ENCODE assay signal across 1 cellular context in the genomic region with DNA sequence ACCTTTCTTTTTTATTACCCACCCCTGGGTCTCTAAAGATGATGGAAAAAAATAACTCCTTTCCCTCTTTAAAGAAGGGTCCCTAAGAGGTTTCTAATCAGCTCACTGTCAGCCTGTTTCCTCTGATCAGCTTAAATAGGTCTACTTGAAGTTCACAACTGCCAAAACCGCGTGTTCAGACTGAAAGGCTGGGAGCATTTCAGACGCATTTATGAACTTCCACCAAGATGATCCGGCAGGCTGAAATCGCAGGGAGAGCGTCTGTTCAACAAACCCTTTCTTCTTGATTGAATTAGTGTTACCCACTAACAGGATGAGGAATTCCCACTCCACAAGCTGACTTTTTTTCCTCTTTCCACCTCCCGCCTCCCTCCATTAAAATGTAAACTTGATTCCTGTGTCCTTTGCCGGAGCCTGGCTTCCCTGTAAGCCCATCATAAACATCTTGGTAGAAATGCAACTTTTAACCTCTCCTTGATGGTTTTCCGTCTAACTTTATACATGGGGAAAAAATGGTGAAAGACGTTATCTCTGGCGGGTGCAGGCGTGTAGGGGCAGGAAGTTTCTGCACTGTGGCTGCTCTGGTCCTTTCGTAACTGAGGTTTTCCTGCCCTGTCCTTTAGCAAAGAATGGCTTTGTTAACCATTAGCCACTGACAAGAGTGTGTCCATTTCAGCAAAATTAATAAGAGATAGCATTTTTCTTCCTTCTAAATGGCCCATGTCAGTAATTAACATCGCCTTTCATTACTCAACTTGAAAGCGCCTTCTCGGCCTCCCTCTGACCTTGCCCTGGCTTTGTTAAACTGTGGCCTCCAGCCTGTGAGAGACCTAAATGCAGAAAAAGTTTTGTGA.
A peak's percentile ranks its signal among the peaks of the same experiment; 100 is the strongest.
TF ChIP-seq lines count a peak whose summit lies in the region.

No MANE protein-coding gene starts in this region.

TF ChIP-seq in K562, 482 proteins besides CTCF, POLR2A, EP300 and RAD21 (continued from another document and continues in another):
- TF ChIP-seq MAZ (CRISPR knock-in tag; conservative IDR thresholded peaks at IDR 0.05 in 1 of 2, IDR thresholded peaks at IDR 0.05 in 1 of 2) (peak in 1 of 2 experiments; percentile 8; a peak in 1 of 4 replicates), ZNF165 (CRISPR knock-in tag; IDR thresholded peaks at IDR 0.05; ENCODE audit: borderline replicate concordance) (0 out of 2 replicates have a peak, but pooled peaks have one; percentile 34), ZNF212 (CRISPR knock-in tag; IDR thresholded peaks at IDR 0.05) (no peak), MYBL2 (IDR thresholded peaks at IDR 0.05; ENCODE audit: low read depth) (peak; percentile 8; the same call in 1 of the 2 replicates), MYBL2 (CRISPR knock-in tag; IDR thresholded peaks at IDR 0.05; ENCODE audit: borderline replicate concordance) (no peak), CEBPB (tag; IDR thresholded peaks at IDR 0.05) (peak; percentile 63), NR2C2 (CRISPR knock-in tag; IDR thresholded peaks at IDR 0.05) (no peak), NR2C2 (tag; IDR thresholded peaks at IDR 0.05) (peak; percentile 69), ZNF324 (CRISPR knock-in tag; IDR thresholded peaks at IDR 0.05) (0 out of 2 replicates have a peak, but pooled peaks have one; percentile 3), ZNF311 (CRISPR knock-in tag; IDR thresholded peaks at IDR 0.05) (peak; percentile 64; the same call in 1 of the 2 replicates), NEUROD1 (IDR thresholded peaks at IDR 0.05; ENCODE audit: borderline replicate concordance, low read depth, low read length, partially characterized antibody) (no peak), GABPA (tag; conservative IDR thresholded peaks at IDR 0.05; ENCODE audit: low read depth) (peak; percentile 3), NFRKB (IDR thresholded peaks at IDR 0.05; ENCODE audit: low read depth) (peak; percentile 83), JUND (IDR thresholded peaks at IDR 0.05; ENCODE audit: borderline replicate concordance, low read depth, low read length) (no peak), JUND (tag; IDR thresholded peaks at IDR 0.05; ENCODE audit: borderline replicate concordance, low read depth, low read length) (no peak), SMAD4 (CRISPR knock-in tag; conservative IDR thresholded peaks at IDR 0.05) (peak; percentile 40; the same call in 1 of the 2 replicates), FIP1L1 (IDR thresholded peaks at IDR 0.05; ENCODE audit: low read depth, low read length, poor library complexity, severe bottlenecking) (no peak), OTX1 (CRISPR knock-in tag; IDR thresholded peaks at IDR 0.05) (no peak), PYGO2 (tag; IDR thresholded peaks at IDR 0.05) (0 out of 2 replicates have a peak, but pooled peaks have one; percentile 25), DDX20 (tag; IDR thresholded peaks at IDR 0.05; ENCODE audit: low read depth) (no peak), HCFC1 (IDR thresholded peaks at IDR 0.05; ENCODE audit: low read depth, low read length) (no peak), PML (IDR thresholded peaks at IDR 0.05; ENCODE audit: low read length) (0 out of 2 replicates have a peak, but pooled peaks have one; percentile 28), TGIF2 (CRISPR knock-in tag; IDR thresholded peaks at IDR 0.05) (no peak), TOE1 (IDR thresholded peaks at IDR 0.05; ENCODE audit: borderline replicate concordance) (0 out of 2 replicates have a peak, but pooled peaks have one; percentile 17), TOE1 (CRISPR knock-in tag; IDR thresholded peaks at IDR 0.05; ENCODE audit: borderline replicate concordance, low read depth) (no peak), SUPT5H (IDR thresholded peaks at IDR 0.05) (peak; percentile 36; the same call in 1 of the 2 replicates), ZNF644 (tag; IDR thresholded peaks at IDR 0.05; ENCODE audit: low read depth) (peak; percentile 16; the same call in 1 of the 2 replicates), CXXC5 (CRISPR knock-in tag; IDR thresholded peaks at IDR 0.05) (peak; percentile 55; the same call in 1 of the 2 replicates), RBBP5 (IDR thresholded peaks at IDR 0.05; ENCODE audit: borderline replicate concordance, insufficient read depth, low read length, poor library complexity, severe bottlenecking) (peak; percentile 44), KLF6 (CRISPR knock-in tag; IDR thresholded peaks at IDR 0.05; ENCODE audit: borderline replicate concordance) (0 out of 2 replicates have a peak, but pooled peaks have one; percentile 41)
- TF ChIP-seq, protein P1, sequence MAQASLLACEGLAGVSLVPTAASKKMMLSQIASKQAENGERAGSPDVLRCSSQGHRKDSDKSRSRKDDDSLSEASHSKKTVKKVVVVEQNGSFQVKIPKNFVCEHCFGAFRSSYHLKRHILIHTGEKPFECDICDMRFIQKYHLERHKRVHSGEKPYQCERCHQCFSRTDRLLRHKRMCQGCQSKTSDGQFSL (CRISPR knock-in tag; IDR thresholded peaks at IDR 0.05): no peak
- TF ChIP-seq, protein P1 (tag; IDR thresholded peaks at IDR 0.05): peak in 1 of 2 experiments; percentile 48; a peak in 2 of 4 replicates
- TF ChIP-seq, protein P2, sequence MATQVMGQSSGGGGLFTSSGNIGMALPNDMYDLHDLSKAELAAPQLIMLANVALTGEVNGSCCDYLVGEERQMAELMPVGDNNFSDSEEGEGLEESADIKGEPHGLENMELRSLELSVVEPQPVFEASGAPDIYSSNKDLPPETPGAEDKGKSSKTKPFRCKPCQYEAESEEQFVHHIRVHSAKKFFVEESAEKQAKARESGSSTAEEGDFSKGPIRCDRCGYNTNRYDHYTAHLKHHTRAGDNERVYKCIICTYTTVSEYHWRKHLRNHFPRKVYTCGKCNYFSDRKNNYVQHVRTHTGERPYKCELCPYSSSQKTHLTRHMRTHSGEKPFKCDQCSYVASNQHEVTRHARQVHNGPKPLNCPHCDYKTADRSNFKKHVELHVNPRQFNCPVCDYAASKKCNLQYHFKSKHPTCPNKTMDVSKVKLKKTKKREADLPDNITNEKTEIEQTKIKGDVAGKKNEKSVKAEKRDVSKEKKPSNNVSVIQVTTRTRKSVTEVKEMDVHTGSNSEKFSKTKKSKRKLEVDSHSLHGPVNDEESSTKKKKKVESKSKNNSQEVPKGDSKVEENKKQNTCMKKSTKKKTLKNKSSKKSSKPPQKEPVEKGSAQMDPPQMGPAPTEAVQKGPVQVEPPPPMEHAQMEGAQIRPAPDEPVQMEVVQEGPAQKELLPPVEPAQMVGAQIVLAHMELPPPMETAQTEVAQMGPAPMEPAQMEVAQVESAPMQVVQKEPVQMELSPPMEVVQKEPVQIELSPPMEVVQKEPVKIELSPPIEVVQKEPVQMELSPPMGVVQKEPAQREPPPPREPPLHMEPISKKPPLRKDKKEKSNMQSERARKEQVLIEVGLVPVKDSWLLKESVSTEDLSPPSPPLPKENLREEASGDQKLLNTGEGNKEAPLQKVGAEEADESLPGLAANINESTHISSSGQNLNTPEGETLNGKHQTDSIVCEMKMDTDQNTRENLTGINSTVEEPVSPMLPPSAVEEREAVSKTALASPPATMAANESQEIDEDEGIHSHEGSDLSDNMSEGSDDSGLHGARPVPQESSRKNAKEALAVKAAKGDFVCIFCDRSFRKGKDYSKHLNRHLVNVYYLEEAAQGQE (CRISPR knock-in tag; IDR thresholded peaks at IDR 0.05; ENCODE audit: low read depth): no peak
- TF ChIP-seq, protein P3, sequence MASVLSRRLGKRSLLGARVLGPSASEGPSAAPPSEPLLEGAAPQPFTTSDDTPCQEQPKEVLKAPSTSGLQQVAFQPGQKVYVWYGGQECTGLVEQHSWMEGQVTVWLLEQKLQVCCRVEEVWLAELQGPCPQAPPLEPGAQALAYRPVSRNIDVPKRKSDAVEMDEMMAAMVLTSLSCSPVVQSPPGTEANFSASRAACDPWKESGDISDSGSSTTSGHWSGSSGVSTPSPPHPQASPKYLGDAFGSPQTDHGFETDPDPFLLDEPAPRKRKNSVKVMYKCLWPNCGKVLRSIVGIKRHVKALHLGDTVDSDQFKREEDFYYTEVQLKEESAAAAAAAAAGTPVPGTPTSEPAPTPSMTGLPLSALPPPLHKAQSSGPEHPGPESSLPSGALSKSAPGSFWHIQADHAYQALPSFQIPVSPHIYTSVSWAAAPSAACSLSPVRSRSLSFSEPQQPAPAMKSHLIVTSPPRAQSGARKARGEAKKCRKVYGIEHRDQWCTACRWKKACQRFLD (CRISPR knock-in tag; IDR thresholded peaks at IDR 0.05): peak; percentile 87
- TF ChIP-seq, protein P4, sequence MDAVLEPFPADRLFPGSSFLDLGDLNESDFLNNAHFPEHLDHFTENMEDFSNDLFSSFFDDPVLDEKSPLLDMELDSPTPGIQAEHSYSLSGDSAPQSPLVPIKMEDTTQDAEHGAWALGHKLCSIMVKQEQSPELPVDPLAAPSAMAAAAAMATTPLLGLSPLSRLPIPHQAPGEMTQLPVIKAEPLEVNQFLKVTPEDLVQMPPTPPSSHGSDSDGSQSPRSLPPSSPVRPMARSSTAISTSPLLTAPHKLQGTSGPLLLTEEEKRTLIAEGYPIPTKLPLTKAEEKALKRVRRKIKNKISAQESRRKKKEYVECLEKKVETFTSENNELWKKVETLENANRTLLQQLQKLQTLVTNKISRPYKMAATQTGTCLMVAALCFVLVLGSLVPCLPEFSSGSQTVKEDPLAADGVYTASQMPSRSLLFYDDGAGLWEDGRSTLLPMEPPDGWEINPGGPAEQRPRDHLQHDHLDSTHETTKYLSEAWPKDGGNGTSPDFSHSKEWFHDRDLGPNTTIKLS (IDR thresholded peaks at IDR 0.05; ENCODE audit: borderline replicate concordance, low read depth): no peak
- TF ChIP-seq, protein P5, sequence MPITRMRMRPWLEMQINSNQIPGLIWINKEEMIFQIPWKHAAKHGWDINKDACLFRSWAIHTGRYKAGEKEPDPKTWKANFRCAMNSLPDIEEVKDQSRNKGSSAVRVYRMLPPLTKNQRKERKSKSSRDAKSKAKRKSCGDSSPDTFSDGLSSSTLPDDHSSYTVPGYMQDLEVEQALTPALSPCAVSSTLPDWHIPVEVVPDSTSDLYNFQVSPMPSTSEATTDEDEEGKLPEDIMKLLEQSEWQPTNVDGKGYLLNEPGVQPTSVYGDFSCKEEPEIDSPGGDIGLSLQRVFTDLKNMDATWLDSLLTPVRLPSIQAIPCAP (CRISPR knock-in tag; IDR thresholded peaks at IDR 0.05; ENCODE audit: borderline replicate concordance): no peak
- TF ChIP-seq, protein P6, sequence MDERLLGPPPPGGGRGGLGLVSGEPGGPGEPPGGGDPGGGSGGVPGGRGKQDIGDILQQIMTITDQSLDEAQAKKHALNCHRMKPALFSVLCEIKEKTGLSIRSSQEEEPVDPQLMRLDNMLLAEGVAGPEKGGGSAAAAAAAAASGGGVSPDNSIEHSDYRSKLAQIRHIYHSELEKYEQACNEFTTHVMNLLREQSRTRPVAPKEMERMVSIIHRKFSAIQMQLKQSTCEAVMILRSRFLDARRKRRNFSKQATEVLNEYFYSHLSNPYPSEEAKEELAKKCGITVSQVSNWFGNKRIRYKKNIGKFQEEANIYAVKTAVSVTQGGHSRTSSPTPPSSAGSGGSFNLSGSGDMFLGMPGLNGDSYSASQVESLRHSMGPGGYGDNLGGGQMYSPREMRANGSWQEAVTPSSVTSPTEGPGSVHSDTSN (CRISPR knock-in tag; IDR thresholded peaks at IDR 0.05; ENCODE audit: low read depth): no peak
- TF ChIP-seq, protein P6 (tag; conservative IDR thresholded peaks at IDR 0.05; ENCODE audit: low read depth): peak; percentile 41; the same call in 1 of the 2 replicates
- TF ChIP-seq, protein P7, sequence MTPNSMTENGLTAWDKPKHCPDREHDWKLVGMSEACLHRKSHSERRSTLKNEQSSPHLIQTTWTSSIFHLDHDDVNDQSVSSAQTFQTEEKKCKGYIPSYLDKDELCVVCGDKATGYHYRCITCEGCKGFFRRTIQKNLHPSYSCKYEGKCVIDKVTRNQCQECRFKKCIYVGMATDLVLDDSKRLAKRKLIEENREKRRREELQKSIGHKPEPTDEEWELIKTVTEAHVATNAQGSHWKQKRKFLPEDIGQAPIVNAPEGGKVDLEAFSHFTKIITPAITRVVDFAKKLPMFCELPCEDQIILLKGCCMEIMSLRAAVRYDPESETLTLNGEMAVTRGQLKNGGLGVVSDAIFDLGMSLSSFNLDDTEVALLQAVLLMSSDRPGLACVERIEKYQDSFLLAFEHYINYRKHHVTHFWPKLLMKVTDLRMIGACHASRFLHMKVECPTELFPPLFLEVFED (CRISPR knock-in tag; conservative IDR thresholded peaks at IDR 0.05): no peak
- TF ChIP-seq, protein P8, sequence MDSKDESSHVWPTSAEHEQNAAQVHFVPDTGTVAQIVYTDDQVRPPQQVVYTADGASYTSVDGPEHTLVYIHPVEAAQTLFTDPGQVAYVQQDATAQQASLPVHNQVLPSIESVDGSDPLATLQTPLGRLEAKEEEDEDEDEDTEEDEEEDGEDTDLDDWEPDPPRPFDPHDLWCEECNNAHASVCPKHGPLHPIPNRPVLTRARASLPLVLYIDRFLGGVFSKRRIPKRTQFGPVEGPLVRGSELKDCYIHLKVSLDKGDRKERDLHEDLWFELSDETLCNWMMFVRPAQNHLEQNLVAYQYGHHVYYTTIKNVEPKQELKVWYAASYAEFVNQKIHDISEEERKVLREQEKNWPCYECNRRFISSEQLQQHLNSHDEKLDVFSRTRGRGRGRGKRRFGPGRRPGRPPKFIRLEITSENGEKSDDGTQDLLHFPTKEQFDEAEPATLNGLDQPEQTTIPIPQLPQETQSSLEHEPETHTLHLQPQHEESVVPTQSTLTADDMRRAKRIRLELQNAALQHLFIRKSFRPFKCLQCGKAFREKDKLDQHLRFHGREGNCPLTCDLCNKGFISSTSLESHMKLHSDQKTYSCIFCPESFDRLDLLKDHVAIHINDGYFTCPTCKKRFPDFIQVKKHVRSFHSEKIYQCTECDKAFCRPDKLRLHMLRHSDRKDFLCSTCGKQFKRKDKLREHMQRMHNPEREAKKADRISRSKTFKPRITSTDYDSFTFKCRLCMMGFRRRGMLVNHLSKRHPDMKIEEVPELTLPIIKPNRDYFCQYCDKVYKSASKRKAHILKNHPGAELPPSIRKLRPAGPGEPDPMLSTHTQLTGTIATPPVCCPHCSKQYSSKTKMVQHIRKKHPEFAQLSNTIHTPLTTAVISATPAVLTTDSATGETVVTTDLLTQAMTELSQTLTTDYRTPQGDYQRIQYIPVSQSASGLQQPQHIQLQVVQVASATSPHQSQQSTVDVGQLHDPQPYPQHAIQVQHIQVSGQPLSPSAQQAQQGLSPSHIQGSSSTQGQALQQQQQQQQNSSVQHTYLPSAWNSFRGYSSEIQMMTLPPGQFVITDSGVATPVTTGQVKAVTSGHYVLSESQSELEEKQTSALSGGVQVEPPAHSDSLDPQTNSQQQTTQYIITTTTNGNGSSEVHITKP (IDR thresholded peaks at IDR 0.05; ENCODE audit: partially characterized antibody): no peak
